Comparison of ENCODE assay signal across 31 cellular contexts in the genomic region with DNA sequence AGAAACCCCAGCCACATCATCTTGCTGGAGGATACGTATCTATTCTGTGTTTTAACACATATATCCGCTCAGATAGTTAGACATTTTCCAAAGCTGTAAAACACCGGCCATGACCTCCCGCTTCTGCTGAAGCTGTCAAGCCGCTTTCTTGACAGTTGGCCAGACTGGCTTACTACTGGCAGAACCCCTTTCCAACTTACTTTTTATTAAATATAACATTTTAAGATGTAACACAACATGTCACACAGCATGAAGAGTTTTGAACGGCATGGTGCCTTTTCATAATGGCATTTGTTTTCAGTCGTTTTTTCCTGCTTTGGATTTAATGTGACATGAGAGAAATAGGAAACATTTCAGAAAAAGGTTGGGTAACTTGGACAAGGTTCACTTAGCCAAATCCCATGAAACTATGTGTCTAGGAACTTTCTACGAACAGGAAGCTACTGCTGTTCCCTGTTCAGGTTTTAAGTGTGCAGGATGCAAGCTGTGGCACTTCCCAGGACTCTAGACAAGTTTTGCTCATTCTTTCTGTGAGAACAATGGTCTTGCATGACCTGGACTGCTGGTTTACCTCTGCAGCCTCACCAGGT.
"Had no signal": no experiment of that assay in that cellular context is flagged by ENCODE, and none has a peak within 500 bp of the region (broad histone marks: within the 10 kb centered on the region; RNA-seq: fewer than 3 reads in every experiment).

No MANE protein-coding gene starts in this region.

- H3K4me3 Mint-ChIP-seq: activated CD4-positive, alpha-beta memory T cell treated with anti-CD3 and anti-CD28 coated beads, Interleukin-2, amount 10 ng/mL, durations not matched to agents 7 days and 5 days; activated T-cell treated with anti-CD3 and anti-CD28 coated beads, Interleukin-2, amount 50 U/mL, for 24 hours; central memory CD8-positive, alpha-beta T cell; dendritic cell treated with granulocyte-macrophage colony-stimulating factor and Interleukin-4, amounts not matched to agents 40 ng/mL and 50 ng/mL, for 4 days; endodermal cell; naive B cell; stimulated activated memory B cell treated with anti-CD40 and anti-IgM and Interleukin-4, amounts not matched to agents 10 μg/mL and 1 μg/mL and 100 μg/mL, for 72 hours; stimulated activated naive CD8-positive, alpha-beta T cell treated with anti-CD3 and anti-CD28 coated beads, Interleukin-15, amount 100 ng/mL, for 72 hours; T-helper 1 cell treated with Interleukin-12 subunit alpha and Interleukin-12 subunit beta and Interleukin-4 antibody, amounts not matched to agents 30 μg/mL and 1 μg/mL, for 36 hours had no signal

- H3K9me3 Mint-ChIP-seq: activated CD4-positive, alpha-beta memory T cell treated with anti-CD3 and anti-CD28 coated beads, Interleukin-2, amount 10 ng/mL, durations not matched to agents 7 days and 5 days; activated T-cell treated with anti-CD3 and anti-CD28 coated beads, Interleukin-2, amount 50 U/mL, for 24 hours; central memory CD8-positive, alpha-beta T cell; dendritic cell treated with granulocyte-macrophage colony-stimulating factor and Interleukin-4, amounts not matched to agents 40 ng/mL and 50 ng/mL, for 4 days; stimulated activated memory B cell treated with anti-CD40 and anti-IgM and Interleukin-4, amounts not matched to agents 10 μg/mL and 1 μg/mL and 100 μg/mL, for 72 hours; stimulated activated naive CD8-positive, alpha-beta T cell treated with anti-CD3 and anti-CD28 coated beads, Interleukin-15, amount 100 ng/mL, for 72 hours; T-helper 1 cell treated with Interleukin-12 subunit alpha and Interleukin-12 subunit beta and Interleukin-4 antibody, amounts not matched to agents 30 μg/mL and 1 μg/mL, for 36 hours had no signal

- H3K27ac ChIP-seq: breast epithelium, esophagus squamous epithelium, left ventricle myocardium inferior, ovary, sigmoid colon, tibial artery, VCaP had no signal

- H3K27ac Mint-ChIP-seq: activated CD4-positive, alpha-beta memory T cell treated with anti-CD3 and anti-CD28 coated beads, Interleukin-2, amount 10 ng/mL, durations not matched to agents 7 days and 5 days; activated T-cell treated with anti-CD3 and anti-CD28 coated beads, Interleukin-2, amount 50 U/mL, for 24 hours; dendritic cell treated with granulocyte-macrophage colony-stimulating factor and Interleukin-4, amounts not matched to agents 40 ng/mL and 50 ng/mL, for 4 days; endodermal cell; progenitor cell of endocrine pancreas; stimulated activated memory B cell treated with anti-CD40 and anti-IgM and Interleukin-4, amounts not matched to agents 10 μg/mL and 1 μg/mL and 100 μg/mL, for 72 hours; stimulated activated naive CD8-positive, alpha-beta T cell treated with anti-CD3 and anti-CD28 coated beads, Interleukin-15, amount 100 ng/mL, for 72 hours; T-helper 1 cell treated with Interleukin-12 subunit alpha and Interleukin-12 subunit beta and Interleukin-4 antibody, amounts not matched to agents 30 μg/mL and 1 μg/mL, for 36 hours had no signal

- FAIRE-seq: frontal cortex, small intestine, TTC549 had no signal

- H3K4me3 ChIP-seq: breast epithelium, esophagus squamous epithelium, left ventricle myocardium inferior, ovary, sigmoid colon, tibial artery had no signal

- H3K4me1 Mint-ChIP-seq: activated CD4-positive, alpha-beta memory T cell treated with anti-CD3 and anti-CD28 coated beads, Interleukin-2, amount 10 ng/mL, durations not matched to agents 7 days and 5 days; central memory CD8-positive, alpha-beta T cell; naive B cell; stimulated activated memory B cell treated with anti-CD40 and anti-IgM and Interleukin-4, amounts not matched to agents 10 μg/mL and 1 μg/mL and 100 μg/mL, for 72 hours; stimulated activated naive CD8-positive, alpha-beta T cell treated with anti-CD3 and anti-CD28 coated beads, Interleukin-15, amount 100 ng/mL, for 72 hours had no signal

- H3K27me3 ChIP-seq: breast epithelium, esophagus squamous epithelium, ovary, sigmoid colon, tibial artery had no signal

- H3K9me3 ChIP-seq: breast epithelium, esophagus squamous epithelium, left ventricle myocardium inferior, ovary, sigmoid colon, tibial artery had no signal

- H3K4me1 ChIP-seq: breast epithelium, sigmoid colon had no signal

- H3K27me3 Mint-ChIP-seq: activated CD4-positive, alpha-beta memory T cell treated with anti-CD3 and anti-CD28 coated beads, Interleukin-2, amount 10 ng/mL, durations not matched to agents 7 days and 5 days had no signal

- DNase-seq: activated CD4-positive, alpha-beta memory T cell treated with anti-CD3 and anti-CD28 coated beads, Interleukin-2, amount 10 ng/mL, durations not matched to agents 7 days and 5 days; activated CD4-positive, alpha-beta T cell treated with anti-CD3 and anti-CD28 coated beads for 48 hours; activated CD8-positive, alpha-beta memory T cell treated with anti-CD3 and anti-CD28 coated beads, Interleukin-2, amount 50 U/mL, for 48 hours; activated gamma-delta T cell; activated naive CD4-positive, alpha-beta T cell treated with anti-CD3 and anti-CD28 coated beads, Interleukin-2, amount 50 U/mL, for 16 hours; activated T-cell treated with anti-CD3 and anti-CD28 coated beads, Interleukin-2, amount 50 U/mL, for 24 hours; amniotic stem cell; endodermal cell; esophagus squamous epithelium; kidney glomerular epithelial cell; left ventricle myocardium inferior; naive B cell; retina; sigmoid colon; stimulated activated CD4-positive, alpha-beta T cell treated with anti-CD3 and anti-CD28 coated beads, Interleukin-4, amount 100 ng/mL, for 4 hours; stimulated activated CD8-positive, alpha-beta memory T cell treated with anti-CD3 and anti-CD28 coated beads, Interleukin-4, amount 100 ng/mL, for 48 hours; stimulated activated naive CD8-positive, alpha-beta T cell treated with anti-CD3 and anti-CD28 coated beads, Interleukin-15, amount 100 ng/mL, for 72 hours; substantia nigra; T-helper 9 cell; tibial artery had no signal

- H3K36me3 ChIP-seq: breast epithelium, esophagus squamous epithelium, left ventricle myocardium inferior, ovary, sigmoid colon, tibial artery had no signal

- H3K36me3 Mint-ChIP-seq: naive B cell; stimulated activated memory B cell treated with anti-CD40 and anti-IgM and Interleukin-4, amounts not matched to agents 10 μg/mL and 1 μg/mL and 100 μg/mL, for 72 hours had no signal

- ATAC-seq: stimulated activated memory B cell treated with anti-CD40 and anti-IgM and Interleukin-4, amounts not matched to agents 10 μg/mL and 1 μg/mL and 100 μg/mL, for 72 hours; stimulated activated naive CD8-positive, alpha-beta T cell treated with anti-CD3 and anti-CD28 coated beads, Interleukin-15, amount 100 ng/mL, for 72 hours had no signal
